8 cellular contexts compared by ENCODE assay signal in the genomic region with DNA sequence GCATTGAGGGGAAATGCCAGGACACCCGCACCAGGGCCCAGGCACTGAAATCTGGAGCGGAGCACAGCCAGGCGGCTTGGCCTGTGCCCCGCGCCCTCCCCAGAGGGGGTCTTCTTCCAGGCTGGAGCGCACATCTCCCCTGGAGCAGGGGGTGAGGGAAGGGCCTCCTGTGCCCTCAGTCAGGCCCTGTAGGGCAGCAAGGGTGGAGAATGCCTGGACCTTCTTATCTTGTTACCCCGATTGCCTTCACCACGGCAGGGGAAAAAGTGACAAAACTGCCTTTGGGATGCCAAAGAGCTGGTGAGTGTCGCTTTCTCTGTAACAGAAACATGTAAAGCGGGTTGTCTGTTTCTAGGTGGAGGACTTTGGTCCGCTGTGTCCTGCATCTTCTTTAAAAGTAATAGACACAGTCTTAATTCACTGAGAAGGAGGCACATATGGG. TPM values are rescaled to one million over a fixed set of nuclear protein-coding genes. Genes with fewer than 3 reads are reported as not detected.
DNase-seq lines count a peak whose midpoint lies in the region; ATAC-seq and TF ChIP-seq lines count a peak whose summit lies in the region.

No MANE protein-coding gene starts in this region.

- peak overlapping the region; percentile 80 for H3K27ac Mint-ChIP-seq in endodermal cell
- H3K27ac Mint-ChIP-seq in naive B cell, result no peak overlapping the region

- no peak for TF ChIP-seq CTCF in endodermal cell (conservative IDR thresholded peaks at IDR 0.05)
- no peak for TF ChIP-seq CTCF in vagina (IDR thresholded peaks at IDR 0.05)

- H3K9me3 ChIP-seq in endodermal cell (ENCODE audit: control insufficient read depth, low read length) (no peaks in the 10 kb centered on the region), vagina (no peaks in the 10 kb centered on the region)

- H3K4me1 Mint-ChIP-seq in endodermal cell (peaks cover 9% of the 10 kb centered on the region), naive B cell (peaks cover 13 to 25% (median 19%) of the 10 kb centered on the region in 3 donors)

- H3K9me3 Mint-ChIP-seq in endodermal cell (peaks cover 6% of the 10 kb centered on the region), naive B cell (peaks cover 0 to 2% (median 0%) of the 10 kb centered on the region in 7 donors)

- intact Hi-C loops in Right ventricle myocardium inferior (cut with DNase I), result loop anchor here (2.0 kb wide), 1 partner anchor 142 kb away; no protein-coding TSS in a partner anchor
- intact Hi-C loops in Right ventricle myocardium superior (cut with DNase I), result no loop called here
- intact Hi-C loops in vagina (cut with DNase I), result loop anchor here (2.0 kb wide), 1 partner anchor 134 kb away; no protein-coding TSS in a partner anchor

- H3K36me3 ChIP-seq in endodermal cell (ENCODE audit: control insufficient read depth, insufficient read depth, low read length) (peaks cover 3% of the 10 kb centered on the region), vagina (no peaks in the 10 kb centered on the region)

- H3K9ac ChIP-seq in endodermal cell (ENCODE audit: extremely low read depth, low read length, poor library complexity, severe bottlenecking), result peak overlapping the region; percentile 79

- H3K4me3 Mint-ChIP-seq in endodermal cell, result peak overlapping the region; percentile 86
- H3K4me3 Mint-ChIP-seq in naive B cell, result peak overlapping the region in 6 of 8 donors; percentile 9 to 81 (median 66)

- H3K27me3 Mint-ChIP-seq in endodermal cell (ENCODE audit: insufficient read depth) (peaks cover 51% of the 10 kb centered on the region), naive B cell (peaks cover 27 to 57% (median 34%) of the 10 kb centered on the region in 3 donors)

- DNase-seq in Right ventricle myocardium inferior (ENCODE audit: missing footprints) (peak; percentile 11), Right ventricle myocardium superior (no peak), endodermal cell (no peak), naive B cell (no peak), vagina (ENCODE audit: extremely low spot score in 2 of 2) (no peak)

- peak overlapping the region; percentile 89 for H3K4me3 ChIP-seq in endodermal cell (ENCODE audit: low read length)
- H3K4me3 ChIP-seq in vagina, result peak overlapping the region; percentile 74 to 78

- H3K27me3 ChIP-seq in endodermal cell (ENCODE audit: control insufficient read depth, insufficient read depth, low read length, poor library complexity, severe bottlenecking), result peaks cover 6% of the 10 kb centered on the region
- no peaks in the 10 kb centered on the region for H3K27me3 ChIP-seq in vagina

- 50 to 100% methylated on average over 1 to 11 of the region's 11 CpGs for WGBS in endodermal cell (ENCODE audit: insufficient coverage in 1 of 2, insufficient read length in 1 of 2), 2 experiments

- H3K4me1 ChIP-seq in endodermal cell (ENCODE audit: control insufficient read depth, insufficient read depth, low read length), result peaks cover 16% of the 10 kb centered on the region
- H3K4me1 ChIP-seq in vagina, result peaks cover 42% of the 10 kb centered on the region

- ATAC-seq in Right ventricle myocardium inferior (no peak), Right ventricle myocardium superior (ENCODE audit: poor library complexity) (no peak), naive B cell (ENCODE audit: low read depth in 2 of 2) (no peak), HG03469 (IDR thresholded peaks at IDR 0.05; ENCODE audit: unreplicated experiment) (no peak), HG03354 (IDR thresholded peaks at IDR 0.05; ENCODE audit: poor library complexity, severe bottlenecking, unreplicated experiment) (no peak), HG03175 (IDR thresholded peaks at IDR 0.05; ENCODE audit: unreplicated experiment) (no peak)

- peak overlapping the region; percentile 81 for H3K27ac ChIP-seq in endodermal cell (ENCODE audit: low read depth, low read length)
- peak overlapping the region; percentile 75 for H3K27ac ChIP-seq in vagina

- H3K36me3 Mint-ChIP-seq in endodermal cell (ENCODE audit: low read depth) (peaks cover 7% of the 10 kb centered on the region), naive B cell (peaks cover 0 to 3% of the 10 kb centered on the region in 2 donors)

- TF ChIP-seq POLR2A in vagina (IDR thresholded peaks at IDR 0.05), result no peak

RNA-seq across cellular contexts. Expression of gene BAHCC1, which starts 48.3 kb away (rescaled TPM):
- total RNA-seq in Right ventricle myocardium inferior (9.9 TPM), Right ventricle myocardium superior (8.0 TPM), endodermal cell (10 to 100 TPM; 63.9 to 78.1 TPM), vagina (9.1 TPM)
- polyA plus RNA-seq in endodermal cell (2013, experiment 1 of 2), result 40.3 TPM
- polyA plus RNA-seq in endodermal cell (2013, experiment 2 of 2), result 37.2 TPM
- polyA plus RNA-seq in naive B cell (ENCODE audit: low read depth in 6 of 6), result under 1 TPM in 1 of 6 donors, not detected in 5; 0.07 TPM

RNA-seq across cellular contexts. Expression of gene SLC38A10, which starts 51.8 kb away (rescaled TPM):
- total RNA-seq in Right ventricle myocardium inferior (44.6 TPM), Right ventricle myocardium superior (41.3 TPM), endodermal cell (10 to 100 TPM; 60.2 to 90.3 TPM), vagina (67.5 TPM)
- 30.6 TPM for polyA plus RNA-seq in endodermal cell (2013, experiment 1 of 2)
- polyA plus RNA-seq in endodermal cell (2013, experiment 2 of 2), result 33.5 TPM
- polyA plus RNA-seq in naive B cell (ENCODE audit: low read depth in 6 of 6), result 10 to 100 TPM; 44.0 to 82.0 (median 51.0) TPM
